In the genomic region with DNA sequence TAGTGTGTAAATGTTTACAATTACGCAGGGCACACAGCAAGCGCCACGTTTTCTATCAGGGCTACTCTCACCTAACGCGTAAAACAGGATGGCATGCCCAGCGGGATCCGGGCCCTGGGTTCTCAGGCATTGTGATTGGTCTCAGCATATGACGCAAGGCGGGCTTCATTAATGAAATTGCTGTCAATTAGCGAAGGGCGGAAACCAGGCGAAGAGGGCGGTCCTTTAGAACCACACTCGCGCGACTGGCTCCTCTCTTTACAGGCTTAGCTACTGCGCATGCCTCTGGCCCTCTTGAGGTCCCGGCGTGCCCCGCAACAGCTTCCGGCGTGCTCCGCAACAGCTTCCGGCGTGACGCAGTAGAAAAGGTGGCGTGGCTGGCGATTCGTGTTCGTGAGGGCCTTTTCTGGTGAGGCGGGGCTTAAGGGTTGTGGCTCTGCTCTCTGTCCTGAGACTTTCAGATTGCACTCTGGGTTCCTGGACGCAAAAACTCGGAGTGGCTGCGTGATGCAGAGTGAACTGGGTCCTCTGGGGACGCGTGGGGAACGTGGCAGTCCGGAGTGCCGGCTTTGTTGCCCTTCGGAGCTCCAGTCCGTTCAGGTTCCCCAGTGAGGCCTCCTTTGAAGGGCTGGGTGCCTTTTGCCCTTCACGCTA, we compare ENCODE assay signal across 8 cellular contexts. TPM values are rescaled to one million over a fixed set of nuclear protein-coding genes. Genes with fewer than 3 reads are reported as not detected.
DNase-seq lines count a peak whose midpoint lies in the region; ATAC-seq lines count a peak whose summit lies in the region.

No MANE protein-coding gene starts in this region.

- H3K27me3 ChIP-seq in endocrine pancreas (ENCODE audit: control insufficient read depth, insufficient read depth, low read length) = no peaks in the 10 kb centered on the region

- peak overlapping the region; percentile 65 for H3K4me3 ChIP-seq in endocrine pancreas (ENCODE audit: control insufficient read depth, insufficient read depth, low read length)

- ATAC-seq in GM21723 (IDR thresholded peaks at IDR 0.05; ENCODE audit: unreplicated experiment) (peak; percentile 80), HG02588 (IDR thresholded peaks at IDR 0.05; ENCODE audit: unreplicated experiment) (no peak)

- DNase-seq in C1 segment of cervical spinal cord (lab: John Stamatoyannopoulos, UW) (peak; percentile 19 to 92 (median 80)), NCI-H226 (peak; percentile 99), mucosa of gallbladder (ENCODE audit: low spot score) (peak; percentile 94)
- peak; percentile 60 to 69 (median 61) for DNase-seq in activated CD8-positive, alpha-beta memory T cell treated with anti-CD3 and anti-CD28 coated beads for 48 hours (ENCODE audit: low read depth in 2 of 3, low spot score in 2 of 3)
- DNase-seq in stimulated activated CD8-positive, alpha-beta memory T cell treated with anti-CD3 and anti-CD28 coated beads, Interleukin-7, amount 100 ng/mL, for 1 hour (ENCODE audit: low read depth in 2 of 2) = peak; percentile 54 to 68

- no peaks in the 10 kb centered on the region for H3K36me3 ChIP-seq in endocrine pancreas (ENCODE audit: control insufficient read depth, insufficient read depth, low read length)

- H3K9ac ChIP-seq in endocrine pancreas (ENCODE audit: control insufficient read depth, insufficient read depth, low read length) = peak overlapping the region; percentile 84

- no peaks in the 10 kb centered on the region for H3K9me3 ChIP-seq in endocrine pancreas (ENCODE audit: control insufficient read depth, low read length)

- no peaks in the 10 kb centered on the region for H3K4me1 ChIP-seq in endocrine pancreas (ENCODE audit: control insufficient read depth, insufficient read depth, low read length)

RNA-seq across cellular contexts. Expression of gene OR2C1, which starts 9.2 kb away (rescaled TPM):
- 0.14 TPM for total RNA-seq in mucosa of gallbladder

RNA-seq across cellular contexts. Expression of gene ZSCAN32, which starts 35.9 kb away (rescaled TPM):
- 10.9 TPM for total RNA-seq in mucosa of gallbladder

RNA-seq across cellular contexts. Expression of gene ZNF174, which starts 36.1 kb away (rescaled TPM):
- 16.8 TPM for total RNA-seq in mucosa of gallbladder

RNA-seq across cellular contexts. Expression of gene ZNF75A, which starts 59.6 kb away (rescaled TPM):
- 25.9 TPM for total RNA-seq in mucosa of gallbladder

RNA-seq across cellular contexts. Expression of gene TIGD7, which starts 59.7 kb away (rescaled TPM):
- 9.9 TPM for total RNA-seq in mucosa of gallbladder
